Comparison of ENCODE assay signal across 6 cellular contexts in the genomic region with DNA sequence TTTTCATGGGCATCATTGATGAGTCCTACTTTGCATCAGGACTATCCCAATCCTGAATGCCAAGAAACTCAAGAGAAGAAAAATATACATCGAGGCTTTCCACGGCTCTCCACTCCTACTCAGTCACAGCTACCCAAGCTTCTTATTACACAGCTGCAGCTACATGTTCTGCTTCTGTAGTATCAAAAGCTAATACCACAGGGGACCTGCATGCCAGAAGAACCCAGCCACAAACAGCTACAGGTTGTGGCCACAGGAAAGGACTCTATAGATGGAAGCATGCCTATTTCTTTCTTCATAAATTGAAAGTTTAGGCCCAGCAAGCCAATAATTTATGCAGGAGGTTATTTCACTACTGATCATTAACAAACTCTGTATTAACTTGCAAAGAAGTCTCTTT.
"Had no signal": no experiment of that assay in that cellular context is flagged by ENCODE, and none has a peak within 500 bp of the region (broad histone marks: within the 10 kb centered on the region; RNA-seq: fewer than 3 reads in every experiment).

No MANE protein-coding gene starts in this region.

- DNase-seq: H9, HCEC 1CT had no signal

- H3K4me3 ChIP-seq: GM23338 had no signal

- H3K36me3 Mint-ChIP-seq: IgD-negative memory B cell had no signal

- H3K4me2 ChIP-seq: GM23338 had no signal

- H3K4me3 Mint-ChIP-seq: GM23338, H9, IgD-negative memory B cell had no signal

- H3K9me3 Mint-ChIP-seq: GM23338, H9 had no signal

- H3K27ac ChIP-seq: HL-60 had no signal

- H3K27ac Mint-ChIP-seq: GM23338, H9, IgD-negative memory B cell had no signal

- ATAC-seq: GM23338, HepG2 had no signal

- H3K4me1 Mint-ChIP-seq: GM23338, H9, IgD-negative memory B cell had no signal

- H2AFZ ChIP-seq: GM23338 had no signal
